10 cellular contexts compared by ENCODE assay signal in genomic region chr1:17440827-17441168, GRCh38. TPM values are rescaled to one million over a fixed set of nuclear protein-coding genes. Genes with fewer than 3 reads are reported as not detected.
DNase-seq lines count a peak whose midpoint lies in the region; ATAC-seq and TF ChIP-seq lines count a peak whose summit lies in the region.
"Had no signal": no experiment of that assay in that cellular context is flagged by ENCODE, and none has a peak within 500 bp of the region (broad histone marks: within the 10 kb centered on the region; RNA-seq: fewer than 3 reads in every experiment).

No MANE protein-coding gene starts in this region.

- H3K36me3 ChIP-seq in GM23338 (ENCODE audit: insufficient read depth) (no peaks in the 10 kb centered on the region; the same call in 1 of the 2 replicates), RWPE2 (ENCODE audit: low read depth) (peaks cover 20% of the 10 kb centered on the region), endodermal cell (ENCODE audit: control insufficient read depth, insufficient read depth, low read length) (peaks cover 13% of the 10 kb centered on the region)
- H3K36me3 ChIP-seq: adrenal gland had no signal

- H3K4me3 Mint-ChIP-seq in GM23338 (peak overlapping the region; percentile 99), endodermal cell (peak overlapping the region; percentile 98), osteocyte (ENCODE audit: unreplicated experiment) (peak overlapping the region; percentile 78)

- H3K79me2 ChIP-seq in GM23338 (replicated peaks; ENCODE audit: insufficient read depth): peaks cover 36% of the 10 kb centered on the region

- H3K9me3 ChIP-seq in RWPE2 (ENCODE audit: severe bottlenecking): no peaks in the 10 kb centered on the region
- no peaks in the 10 kb centered on the region for H3K9me3 ChIP-seq in endodermal cell (ENCODE audit: control insufficient read depth, low read length)
- H3K9me3 ChIP-seq: adrenal gland had no signal

- H3K27me3 Mint-ChIP-seq in GM23338 (ENCODE audit: insufficient read depth, low read depth, poor library complexity) (peaks cover 32% of the 10 kb centered on the region), endodermal cell (ENCODE audit: insufficient read depth) (peaks cover 10% of the 10 kb centered on the region), osteocyte (ENCODE audit: unreplicated experiment) (no peaks in the 10 kb centered on the region)

- H3K4me1 Mint-ChIP-seq in GM23338 (peaks cover 39% of the 10 kb centered on the region), endodermal cell (peaks cover 33% of the 10 kb centered on the region), osteocyte (ENCODE audit: unreplicated experiment) (peaks cover 49% of the 10 kb centered on the region)

- WGBS in endodermal cell (ENCODE audit: insufficient coverage in 1 of 2, insufficient read length in 1 of 2), 2 experiments: 33 to 35% methylated on average over 6 of the region's 6 CpGs

- H3K4me2 ChIP-seq in GM23338: peak overlapping the region; percentile 100

- H4K20me1 ChIP-seq in GM23338 (replicated peaks; ENCODE audit: insufficient read depth): peaks cover 10% of the 10 kb centered on the region

- H3K9me3 Mint-ChIP-seq in GM23338 (peaks cover 5% of the 10 kb centered on the region; the same call in 1 of the 3 replicates), endodermal cell (no peaks in the 10 kb centered on the region), osteocyte (ENCODE audit: unreplicated experiment) (no peaks in the 10 kb centered on the region)

- H2AFZ ChIP-seq in GM23338: no peak overlapping the region

- peaks cover 32% of the 10 kb centered on the region for H3F3A ChIP-seq in GM23338 (replicated peaks; ENCODE audit: low read depth)

- H3K27ac ChIP-seq in GM23338 (ENCODE audit: low read depth): 0 out of 2 replicates have a peak overlapping the region, but pooled peaks have one; percentile 23
- H3K27ac ChIP-seq in RWPE2 (ENCODE audit: poor library complexity, severe bottlenecking): peak overlapping the region; percentile 97
- H3K27ac ChIP-seq in endodermal cell (ENCODE audit: low read depth, low read length): no peak overlapping the region

- TF ChIP-seq CTCF in GM23338 (conservative IDR thresholded peaks at IDR 0.05; ENCODE audit: low read depth in 2 of 2) (no peak), RWPE2 (IDR thresholded peaks at IDR 0.05; ENCODE audit: poor library complexity, severe bottlenecking) (no peak), endodermal cell (conservative IDR thresholded peaks at IDR 0.05) (no peak), osteocyte (IDR thresholded peaks at IDR 0.05) (no peak)

- peaks cover 28% of the 10 kb centered on the region for H3K36me3 Mint-ChIP-seq in GM23338 (ENCODE audit: low read depth)
- H3K36me3 Mint-ChIP-seq in endodermal cell (ENCODE audit: low read depth): peaks cover 13% of the 10 kb centered on the region
- no peaks in the 10 kb centered on the region for H3K36me3 Mint-ChIP-seq in osteocyte (ENCODE audit: unreplicated experiment)

- H3K4me3 ChIP-seq in GM23338: peak overlapping the region; percentile 86
- H3K4me3 ChIP-seq in RWPE2 (ENCODE audit: severe bottlenecking): peak overlapping the region; percentile 92
- H3K4me3 ChIP-seq in endodermal cell (ENCODE audit: low read length): peak overlapping the region; percentile 93

- H3K9ac ChIP-seq in endodermal cell (ENCODE audit: extremely low read depth, low read length, poor library complexity, severe bottlenecking): no peak overlapping the region

- H3K4me1 ChIP-seq in GM23338 (ENCODE audit: insufficient read depth) (peaks cover 37% of the 10 kb centered on the region), RWPE2 (ENCODE audit: insufficient read depth, poor library complexity, severe bottlenecking) (peaks cover 32% of the 10 kb centered on the region), endodermal cell (ENCODE audit: control insufficient read depth, insufficient read depth, low read length) (peaks cover 14% of the 10 kb centered on the region)

- H3K27ac Mint-ChIP-seq in GM23338 (no peak overlapping the region), endodermal cell (no peak overlapping the region), osteocyte (ENCODE audit: unreplicated experiment) (peak overlapping the region; percentile 90)

- no peak for ATAC-seq in GM23338
- ATAC-seq in RWPE2 (ENCODE audit: low read depth): no peak
- ATAC-seq in GM19463 (IDR thresholded peaks at IDR 0.05; ENCODE audit: unreplicated experiment): no peak

- H3K27me3 ChIP-seq in GM23338 (ENCODE audit: insufficient read depth) (peaks cover 9% of the 10 kb centered on the region), RWPE2 (ENCODE audit: insufficient read depth, poor library complexity, severe bottlenecking) (no peaks in the 10 kb centered on the region), endodermal cell (ENCODE audit: control insufficient read depth, insufficient read depth, low read length, poor library complexity, severe bottlenecking) (no peaks in the 10 kb centered on the region)
- H3K27me3 ChIP-seq: adrenal gland had no signal

- DNase-seq in GM23338 (ENCODE audit: low spot score): no peak
- DNase-seq in RWPE2 (ENCODE audit: low spot score): no peak
- DNase-seq in endodermal cell: no peak
- DNase-seq in osteocyte (ENCODE audit: extremely low spot score, unreplicated experiment): no peak
- DNase-seq in cerebellar nuclear complex (lab: John Stamatoyannopoulos, UW): no peak
- no peak for DNase-seq in SK-N-DZ (ENCODE audit: low spot score)
- DNase-seq in NCI-H146 treated with DMSO at 0.1 percent for 48 hours (lab: John Stamatoyannopoulos, UW; ENCODE audit: unreplicated experiment): no peak
- DNase-seq: adrenal gland, NCI-H2227 treated with DMSO at 0.1 percent for 48 hours had no signal

- H3K9me2 ChIP-seq in GM23338 (ENCODE audit: insufficient read depth): no peaks in the 10 kb centered on the region

TF ChIP-seq in GM23338, 12 proteins besides CTCF, POLR2A, EP300 and RAD21 (continues in another document):
- TF ChIP-seq NANOG (IDR thresholded peaks at IDR 0.05; ENCODE audit: borderline replicate concordance) (no peak), EZH2 (IDR thresholded peaks at IDR 0.05; ENCODE audit: low read depth, unreplicated experiment) (no peak), ETS1 (IDR thresholded peaks at IDR 0.05) (no peak), CREB1 (CRISPR knock-in tag; IDR thresholded peaks at IDR 0.05; ENCODE audit: low read depth) (no peak), EZH2phosphoT487 (IDR thresholded peaks at IDR 0.05; ENCODE audit: unreplicated experiment) (no peak), ZNF331 (CRISPR knock-in tag; IDR thresholded peaks at IDR 0.05; ENCODE audit: low read depth) (no peak), JUNB (IDR thresholded peaks at IDR 0.05; ENCODE audit: unreplicated experiment) (no peak), ZNF114 (CRISPR knock-in tag; IDR thresholded peaks at IDR 0.05) (no peak), POLR2AphosphoS5 (IDR thresholded peaks at IDR 0.05; ENCODE audit: low read depth) (no peak)

RNA-seq across cellular contexts. Expression of gene RCC2, which starts 1.3 kb away (rescaled TPM):
- total RNA-seq in GM23338 (2014; rRNA removed; shearing (Covaris generic)): 367 and 386 TPM in 2 replicates
- polyA plus RNA-seq in GM23338 (2016; fragmentation: Nextera tagmentation; extraction: Ambion mirVana): 97.1 and 99.3 TPM in 2 replicates
- 100 to 1,000 TPM; 240 to 325 TPM for total RNA-seq in endodermal cell
- 136 TPM for polyA plus RNA-seq in endodermal cell (2013, experiment 1 of 2)
- polyA plus RNA-seq in endodermal cell (2013, experiment 2 of 2): 129 TPM
- 102 and 104 TPM in 2 replicates for total RNA-seq in osteocyte
- polyA plus RNA-seq in SK-N-DZ (2014; cell fraction: cytosol; rRNA removed): 142 and 144 TPM in 2 replicates
- polyA plus RNA-seq in SK-N-DZ (2014; cell fraction: nucleus; rRNA removed): 80.6 and 91.5 TPM in 2 replicates
